22 cellular contexts compared by ENCODE assay signal in genomic region chr2:10738192-10738591, GRCh38. TPM values are rescaled to one million over a fixed set of nuclear protein-coding genes. Genes with fewer than 3 reads are reported as not detected.
A peak's percentile ranks its signal among the peaks of the same experiment; 100 is the strongest.
DNase-seq lines count a peak whose midpoint lies in the region; ATAC-seq and TF ChIP-seq lines count a peak whose summit lies in the region.
"Had no signal": no experiment of that assay in that cellular context is flagged by ENCODE, and none has a peak within 500 bp of the region (broad histone marks: within the 10 kb centered on the region; RNA-seq: fewer than 3 reads in every experiment).

No MANE protein-coding gene starts in this region.

- H3K27ac ChIP-seq in PC-9 (no peak overlapping the region), right lobe of liver (peak overlapping the region in 2 of 3 donors; percentile 39 to 45), thyroid gland (no peak overlapping the region)
- H3K27ac ChIP-seq: BLaER1, C4-2B had no signal

- no peaks in the 10 kb centered on the region for H3K36me3 ChIP-seq in PC-9 (ENCODE audit: low read depth)
- no peaks in the 10 kb centered on the region for H3K36me3 ChIP-seq in right lobe of liver
- H3K36me3 ChIP-seq in thyroid gland: no peaks in the 10 kb centered on the region
- H3K36me3 ChIP-seq: BLaER1, HAP-1 had no signal

- CTCF ChIA-PET in PC-9 (lab: Charles Lee): no interaction called here

- peaks cover 24% of the 10 kb centered on the region for H3K4me1 ChIP-seq in PC-9 (replicated peaks; ENCODE audit: insufficient read depth)
- peaks cover 0 to 9% (median 0%) of the 10 kb centered on the region in 4 donors for H3K4me1 ChIP-seq in right lobe of liver
- H3K4me1 ChIP-seq in thyroid gland: no peaks in the 10 kb centered on the region
- H3K4me1 ChIP-seq: BLaER1 had no signal

- TF ChIP-seq POLR2A in right lobe of liver (IDR thresholded peaks at IDR 0.05) (no peak), thyroid gland (IDR thresholded peaks at IDR 0.05) (no peak)

- H3K27ac Mint-ChIP-seq in stimulated activated naive B cell treated with anti-CD40 and anti-IgM and Interleukin-4, amounts not matched to agents 10 μg/mL and 1 μg/mL and 100 μg/mL, for 72 hours: peak overlapping the region; percentile 22
- H3K27ac Mint-ChIP-seq in natural killer cell treated with Interleukin-12 subunit alpha and Interleukin-12 subunit beta and Interleukin-15 and Interleukin-18, amount 100 ng/mL, for 72 hours: no peak overlapping the region
- H3K27ac Mint-ChIP-seq: B cell; CD4-positive, CD25-positive, alpha-beta regulatory T cell; CD8-positive, alpha-beta T cell; HFFc6 had no signal

- H3K4me1 Mint-ChIP-seq in stimulated activated naive B cell treated with anti-CD40 and anti-IgM and Interleukin-4, amounts not matched to agents 10 μg/mL and 1 μg/mL and 100 μg/mL, for 72 hours: peaks cover 4 to 14% of the 10 kb centered on the region in 2 donors
- H3K4me1 Mint-ChIP-seq in natural killer cell treated with Interleukin-12 subunit alpha and Interleukin-12 subunit beta and Interleukin-15 and Interleukin-18, amount 100 ng/mL, for 72 hours (ENCODE audit: low read depth in 2 of 2): no peaks in the 10 kb centered on the region
- H3K4me1 Mint-ChIP-seq: CD4-positive, CD25-positive, alpha-beta regulatory T cell had no signal

- H3K4me3 ChIP-seq in PC-9: no peak overlapping the region
- no peak overlapping the region for H3K4me3 ChIP-seq in right lobe of liver
- H3K4me3 ChIP-seq in thyroid gland (replicated peaks in 1 of 3): no peak overlapping the region
- H3K4me3 ChIP-seq: BLaER1, HAP-1 had no signal

- ATAC-seq in left lobe of liver (peak; percentile 81), right lobe of liver (peak; percentile 78 to 88 (median 82)), esophagus mucosa (no peak)
- no peak for ATAC-seq in stimulated activated naive B cell treated with anti-CD40 and anti-IgM and Interleukin-4, amounts not matched to agents 10 μg/mL and 1 μg/mL and 100 μg/mL, for 72 hours (replicated peaks)
- no peak for ATAC-seq in natural killer cell treated with Interleukin-12 subunit alpha and Interleukin-12 subunit beta and Interleukin-15 and Interleukin-18, amount 100 ng/mL, for 72 hours
- ATAC-seq: CD8-positive, alpha-beta T cell had no signal

- no peaks in the 10 kb centered on the region for H3K27me3 Mint-ChIP-seq in stimulated activated naive B cell treated with anti-CD40 and anti-IgM and Interleukin-4, amounts not matched to agents 10 μg/mL and 1 μg/mL and 100 μg/mL, for 72 hours
- H3K27me3 Mint-ChIP-seq in natural killer cell treated with Interleukin-12 subunit alpha and Interleukin-12 subunit beta and Interleukin-15 and Interleukin-18, amount 100 ng/mL, for 72 hours: peaks cover 7 to 14% of the 10 kb centered on the region in 2 donors
- H3K27me3 Mint-ChIP-seq: B cell had no signal

- H3K36me3 Mint-ChIP-seq in stimulated activated naive B cell treated with anti-CD40 and anti-IgM and Interleukin-4, amounts not matched to agents 10 μg/mL and 1 μg/mL and 100 μg/mL, for 72 hours: peaks cover 0 to 12% of the 10 kb centered on the region in 2 donors
- H3K36me3 Mint-ChIP-seq in natural killer cell treated with Interleukin-12 subunit alpha and Interleukin-12 subunit beta and Interleukin-15 and Interleukin-18, amount 100 ng/mL, for 72 hours: no peaks in the 10 kb centered on the region
- H3K36me3 Mint-ChIP-seq: CD4-positive, CD25-positive, alpha-beta regulatory T cell; CD8-positive, alpha-beta T cell had no signal

- POLR2A ChIA-PET in PC-9 (lab: Charles Lee; ENCODE audit: unreplicated experiment): no interaction called here

- no peak for TF ChIP-seq CTCF in PC-9 (conservative IDR thresholded peaks at IDR 0.05)
- TF ChIP-seq CTCF in right lobe of liver (IDR thresholded peaks at IDR 0.05): peak in 1 of 4 donors; percentile 3
- no peak for TF ChIP-seq CTCF in thyroid gland (IDR thresholded peaks at IDR 0.05)

- H3K4me3 Mint-ChIP-seq in stimulated activated naive B cell treated with anti-CD40 and anti-IgM and Interleukin-4, amounts not matched to agents 10 μg/mL and 1 μg/mL and 100 μg/mL, for 72 hours: no peak overlapping the region
- H3K4me3 Mint-ChIP-seq in natural killer cell treated with Interleukin-12 subunit alpha and Interleukin-12 subunit beta and Interleukin-15 and Interleukin-18, amount 100 ng/mL, for 72 hours: no peak overlapping the region
- H3K4me3 Mint-ChIP-seq: B cell; CD4-positive, CD25-positive, alpha-beta regulatory T cell; CD8-positive, alpha-beta T cell; HFFc6 had no signal

- H2AFZ ChIP-seq in PC-9: peak overlapping the region; percentile 58; the same call in 1 of the 2 replicates

- H3K27me3 ChIP-seq in PC-9 (ENCODE audit: insufficient read depth, low read depth): no peaks in the 10 kb centered on the region
- no peaks in the 10 kb centered on the region for H3K27me3 ChIP-seq in right lobe of liver
- H3K27me3 ChIP-seq in thyroid gland: no peaks in the 10 kb centered on the region
- H3K27me3 ChIP-seq: BLaER1 had no signal

- H3K79me2 ChIP-seq in PC-9 (ENCODE audit: low read depth): no peaks in the 10 kb centered on the region

- no peaks in the 10 kb centered on the region for H3K9me3 Mint-ChIP-seq in stimulated activated naive B cell treated with anti-CD40 and anti-IgM and Interleukin-4, amounts not matched to agents 10 μg/mL and 1 μg/mL and 100 μg/mL, for 72 hours
- no peaks in the 10 kb centered on the region for H3K9me3 Mint-ChIP-seq in natural killer cell treated with Interleukin-12 subunit alpha and Interleukin-12 subunit beta and Interleukin-15 and Interleukin-18, amount 100 ng/mL, for 72 hours
- H3K9me3 Mint-ChIP-seq: CD4-positive, CD25-positive, alpha-beta regulatory T cell; CD8-positive, alpha-beta T cell; HFFc6 had no signal

- no TSS peak for BruUV-seq in PC-9 (replicated peaks; lab: Mats Ljungman, UMichigan)

- 0 out of 2 replicates have a peak, but pooled peaks cover 8% of the 10 kb centered on the region for H3F3A ChIP-seq in PC-9 (ENCODE audit: insufficient read depth, low read depth)

- intact Hi-C loops in PC-9 (cut with micrococcal nuclease; ENCODE audit: unreplicated experiment) (no loop called here), right lobe of liver (cut with DNase I) (no loop called here), thyroid gland (cut with DNase I) (no loop called here)

- no peaks in the 10 kb centered on the region for H4K20me1 ChIP-seq in PC-9 (ENCODE audit: insufficient read depth)
- H4K20me1 ChIP-seq: BLaER1 had no signal

- peak overlapping the region; percentile 33; the same call in 1 of the 2 replicates for H3K4me2 ChIP-seq in PC-9
- H3K4me2 ChIP-seq: BLaER1 had no signal

- H3K9me3 ChIP-seq in PC-9 (ENCODE audit: insufficient read depth, low read depth) (no peaks in the 10 kb centered on the region), right lobe of liver (no peaks in the 10 kb centered on the region), thyroid gland (no peaks in the 10 kb centered on the region)
- H3K9me3 ChIP-seq: BLaER1, HAP-1 had no signal

- DNase-seq in PC-9 (peak in 1 of 2 experiments; percentile 71), left lobe of liver (ENCODE audit: low spot score) (peak; percentile 61), right lobe of liver (peak; percentile 29 to 64 (median 62)), T-helper 9 cell (no peak), thyroid gland (no peak)
- no peak for DNase-seq in stimulated activated naive B cell treated with anti-CD40 and anti-IgM and Interleukin-4, amounts not matched to agents 10 μg/mL and 1 μg/mL and 100 μg/mL, for 72 hours
- DNase-seq in natural killer cell treated with Interleukin-12 subunit alpha and Interleukin-12 subunit beta and Interleukin-15 and Interleukin-18, amount 100 ng/mL, for 72 hours (ENCODE audit: low spot score): no peak
- DNase-seq: CD4-positive, CD25-positive, alpha-beta regulatory T cell; CD8-positive, alpha-beta T cell; DMS 273 treated with DMSO at 0.1 percent for 48 hours; DMS79; EL; GF-D8; GOT3; HFFc6 had no signal

- no peaks in the 10 kb centered on the region for H3K9me2 ChIP-seq in PC-9 (ENCODE audit: insufficient read depth)

- 35% methylated on average over 6 of the region's 6 CpGs for WGBS in right lobe of liver (ENCODE audit: insufficient coverage, low coverage, low lambda C conversion rate, missing lambda C conversion rate)
- 89 to 94% methylated on average over 6 of the region's 6 CpGs for WGBS in thyroid gland, 2 donors

RNA-seq across cellular contexts. Expression of gene ATP6V1C2, which starts 16.8 kb away (rescaled TPM):
- total RNA-seq in PC-9 (2021): not detected in 2 replicates
- 0.10 TPM for total RNA-seq in left lobe of liver
- under 1 TPM in 2 of 6 experiments, not detected in 4; 0.12 to 0.22 TPM for total RNA-seq in right lobe of liver
- total RNA-seq in esophagus mucosa: 5.1 TPM
- not detected for total RNA-seq in natural killer cell treated with Interleukin-12 subunit alpha and Interleukin-12 subunit beta and Interleukin-15 and Interleukin-18, amount 100 ng/mL, for 72 hours
- total RNA-seq in thyroid gland: not detected
- total RNA-seq: A673; CD4-positive, CD25-positive, alpha-beta regulatory T cell; CD8-positive, alpha-beta T cell; G401; HFFc6 had no signal

RNA-seq across cellular contexts. Expression of gene NOL10, which starts 48.4 kb away (rescaled TPM):
- total RNA-seq in PC-9 (2021): 19.6 and 26.0 TPM in 2 replicates
- total RNA-seq in left lobe of liver: 8.0 TPM
- total RNA-seq in right lobe of liver: 10 to 100 TPM in 5 of 6 experiments, 1 to 10 TPM in 1; 7.9 to 16.7 (median 11.5) TPM
- 16.7 TPM for total RNA-seq in esophagus mucosa
- 10 to 100 TPM; 35.7 to 49.6 TPM for total RNA-seq in natural killer cell treated with Interleukin-12 subunit alpha and Interleukin-12 subunit beta and Interleukin-15 and Interleukin-18, amount 100 ng/mL, for 72 hours
- 10 to 100 TPM; 21.9 to 54.2 (median 37.6) TPM for total RNA-seq in thyroid gland

Comparison
In these comparisons a context has a peak if more than half of its experiments do, and no peak if none do; other contexts are left out.
1. DNase-seq: peak in left lobe of liver (single experiment) and right lobe of liver (3 of 3); none in stimulated activated naive B cell treated with anti-CD40 and anti-IgM and Interleukin-4, amounts not matched to agents 10 μg/mL and 1 μg/mL and 100 μg/mL, for 72 hours (single experiment), T-helper 9 cell (single experiment), natural killer cell treated with Interleukin-12 subunit alpha and Interleukin-12 subunit beta and Interleukin-15 and Interleukin-18, amount 100 ng/mL, for 72 hours (single experiment) and thyroid gland (0 of 2).
2. H3K27ac ChIP-seq: peak in right lobe of liver (2 of 3); none in PC-9 (single experiment) and thyroid gland (0 of 3).
3. ATAC-seq: peak in left lobe of liver (single experiment) and right lobe of liver (4 of 4); none in stimulated activated naive B cell treated with anti-CD40 and anti-IgM and Interleukin-4, amounts not matched to agents 10 μg/mL and 1 μg/mL and 100 μg/mL, for 72 hours (0 of 2), esophagus mucosa (single experiment) and natural killer cell treated with Interleukin-12 subunit alpha and Interleukin-12 subunit beta and Interleukin-15 and Interleukin-18, amount 100 ng/mL, for 72 hours (0 of 2).